In genomic region chr6:66865771-66866170, GRCh38 we compare ENCODE assay signal across 20 cellular contexts.
"Had no signal": no experiment of that assay in that cellular context is flagged by ENCODE, and none has a peak within 500 bp of the region (broad histone marks: within the 10 kb centered on the region; RNA-seq: fewer than 3 reads in every experiment).

No MANE protein-coding gene starts in this region.

- H3K4me1 ChIP-seq: colonic mucosa, prostate gland, right lobe of liver, suprapubic skin had no signal

- DNase-seq: activated CD4-positive, alpha-beta memory T cell treated with anti-CD3 and anti-CD28 coated beads, Interleukin-2, amount 10 ng/mL, durations not matched to agents 7 days and 5 days; activated CD4-positive, alpha-beta T cell treated with anti-CD3 and anti-CD28 coated beads for 36 hours; activated CD8-positive, alpha-beta memory T cell treated with anti-CD3 and anti-CD28 coated beads, Interleukin-2, amount 50 U/mL, for 4 hours; activated naive CD4-positive, alpha-beta T cell; aorta; colonic mucosa; glutamatergic neuron; immature natural killer cell; occipital lobe; right lobe of liver; stimulated activated CD4-positive, alpha-beta T cell treated with anti-CD3 and anti-CD28 coated beads, Interleukin-1b, Interleukin-23, amount 100 ng/mL, for 48 hours; stimulated activated naive CD4-positive, alpha-beta T cell treated with Interleukin-2 at 50 U/mL for 16 hours; T-cell; T1000; WERI-Rb-1 had no signal

- H3K4me1 Mint-ChIP-seq: activated CD4-positive, alpha-beta memory T cell treated with anti-CD3 and anti-CD28 coated beads, Interleukin-2, amount 10 ng/mL, durations not matched to agents 7 days and 5 days; activated CD4-positive, alpha-beta T cell treated with anti-CD3 and anti-CD28 coated beads for 36 hours; immature natural killer cell; T-cell had no signal

- H3K27me3 Mint-ChIP-seq: activated CD4-positive, alpha-beta memory T cell treated with anti-CD3 and anti-CD28 coated beads, Interleukin-2, amount 10 ng/mL, durations not matched to agents 7 days and 5 days; activated CD4-positive, alpha-beta T cell treated with anti-CD3 and anti-CD28 coated beads for 36 hours; natural killer cell treated with Interleukin-12 subunit alpha and Interleukin-12 subunit beta and Interleukin-15 and Interleukin-18, amount 100 ng/mL, for 72 hours; T-cell; type B pancreatic cell had no signal

- H3K27ac Mint-ChIP-seq: activated CD4-positive, alpha-beta memory T cell treated with anti-CD3 and anti-CD28 coated beads, Interleukin-2, amount 10 ng/mL, durations not matched to agents 7 days and 5 days; activated CD4-positive, alpha-beta T cell treated with anti-CD3 and anti-CD28 coated beads for 36 hours; immature natural killer cell; natural killer cell treated with Interleukin-12 subunit alpha and Interleukin-12 subunit beta and Interleukin-15 and Interleukin-18, amount 100 ng/mL, for 72 hours; T-cell; type B pancreatic cell had no signal

- H3K27me3 ChIP-seq: colonic mucosa, right lobe of liver, suprapubic skin had no signal

- H3K36me3 ChIP-seq: colonic mucosa, prostate gland, right lobe of liver, suprapubic skin, WERI-Rb-1 had no signal

- ATAC-seq: activated CD4-positive, alpha-beta T cell treated with anti-CD3 and anti-CD28 coated beads for 36 hours; left lobe of liver; natural killer cell treated with Interleukin-12 subunit alpha and Interleukin-12 subunit beta and Interleukin-15 and Interleukin-18, amount 100 ng/mL, for 72 hours; right lobe of liver; T-cell had no signal

- H3K4me3 Mint-ChIP-seq: activated CD4-positive, alpha-beta memory T cell treated with anti-CD3 and anti-CD28 coated beads, Interleukin-2, amount 10 ng/mL, durations not matched to agents 7 days and 5 days; activated CD4-positive, alpha-beta T cell treated with anti-CD3 and anti-CD28 coated beads for 36 hours; immature natural killer cell; natural killer cell treated with Interleukin-12 subunit alpha and Interleukin-12 subunit beta and Interleukin-15 and Interleukin-18, amount 100 ng/mL, for 72 hours; T-cell; type B pancreatic cell had no signal

- H3K36me3 Mint-ChIP-seq: immature natural killer cell; natural killer cell treated with Interleukin-12 subunit alpha and Interleukin-12 subunit beta and Interleukin-15 and Interleukin-18, amount 100 ng/mL, for 72 hours; T-cell; type B pancreatic cell had no signal

- H3K9me3 Mint-ChIP-seq: type B pancreatic cell had no signal

- H3K9me3 ChIP-seq: colonic mucosa, prostate gland, right lobe of liver had no signal

- H3K27ac ChIP-seq: colonic mucosa, prostate gland, right lobe of liver, suprapubic skin, WERI-Rb-1 had no signal

- H3K4me3 ChIP-seq: colonic mucosa, prostate gland, right lobe of liver, suprapubic skin had no signal
